ENCODE assay signal across 24 cellular contexts in the genomic region with DNA sequence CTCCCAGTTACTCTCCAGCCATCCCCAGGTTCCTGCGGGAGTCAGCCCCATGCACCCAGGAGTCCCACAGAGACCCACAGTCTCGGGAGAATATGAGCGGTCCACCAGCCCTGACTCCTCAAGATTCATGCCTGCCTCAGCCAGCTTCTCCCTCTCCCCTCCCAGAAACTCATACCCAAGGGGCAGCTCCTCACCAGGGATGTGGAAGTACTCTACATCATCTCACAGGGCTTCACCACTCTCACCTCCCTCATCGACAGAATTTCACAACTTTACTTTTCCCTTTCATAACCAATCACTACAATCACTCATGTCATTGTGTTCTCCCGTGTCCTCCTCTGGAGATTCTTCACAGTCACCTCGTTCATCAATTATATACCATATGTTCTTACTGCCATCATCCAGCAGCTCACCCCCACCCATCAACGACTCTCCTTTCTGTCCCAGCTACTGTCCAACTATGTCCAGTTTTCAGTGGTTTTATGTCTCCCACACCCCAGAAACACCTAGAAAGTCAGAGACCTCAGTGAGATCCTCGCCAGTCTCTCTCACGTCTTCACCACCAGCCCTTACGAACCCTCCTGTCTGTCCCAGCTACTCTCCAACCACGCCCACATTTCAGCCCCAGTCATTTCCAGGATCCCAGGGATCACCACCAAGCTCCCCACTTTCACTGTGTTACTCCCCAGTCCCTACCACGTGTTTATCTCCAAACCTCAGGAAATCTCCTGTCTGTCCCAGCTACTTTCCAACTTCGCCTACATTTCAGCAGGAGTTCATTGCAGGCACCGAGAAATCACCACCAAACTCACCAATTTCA.
DNase-seq lines count a peak whose midpoint lies in the region; ATAC-seq and TF ChIP-seq lines count a peak whose summit lies in the region.
"Had no signal": no experiment of that assay in that cellular context is flagged by ENCODE, and none has a peak within 500 bp of the region (broad histone marks: within the 10 kb centered on the region; RNA-seq: fewer than 3 reads in every experiment).

No MANE protein-coding gene starts in this region.

- no peak for TF ChIP-seq EP300 in esophagus muscularis mucosa (IDR thresholded peaks at IDR 0.05)

- CTCF ChIA-PET in Panc1 (lab: Charles Lee), result no interaction called here

- H3K27me3 ChIP-seq in right atrium auricular region (no peaks in the 10 kb centered on the region), Panc1 (ENCODE audit: control insufficient read depth, insufficient read depth, low read length) (no peaks in the 10 kb centered on the region), esophagus muscularis mucosa (peaks cover 0 to 58% (median 12%) of the 10 kb centered on the region in 4 donors)

- no peaks in the 10 kb centered on the region for H3K36me3 ChIP-seq in right atrium auricular region
- H3K36me3 ChIP-seq in Panc1 (ENCODE audit: control insufficient read depth, insufficient read depth, low read length), result no peaks in the 10 kb centered on the region
- no peaks in the 10 kb centered on the region for H3K36me3 ChIP-seq in esophagus muscularis mucosa
- H3K36me3 ChIP-seq: heart left ventricle, lower lobe of right lung, right lobe of liver, thoracic aorta, WERI-Rb-1 had no signal

- ATAC-seq in left ventricle myocardium superior (no peak), Panc1 (no peak), HG03457 (IDR thresholded peaks at IDR 0.05; ENCODE audit: unreplicated experiment) (no peak)
- no peak for ATAC-seq in activated CD4-positive, CD25-positive, alpha-beta regulatory T cell treated with anti-CD3 and anti-CD28 coated beads, Interleukin-2, amount 50 U/mL, for 24 hours

- H3K27ac ChIP-seq in right atrium auricular region, result no peak overlapping the region
- no peak overlapping the region for H3K27ac ChIP-seq in Panc1 (ENCODE audit: low read length)
- no peak overlapping the region for H3K27ac ChIP-seq in esophagus muscularis mucosa (replicated peaks in 1 of 4)
- H3K27ac ChIP-seq: heart left ventricle, lower lobe of right lung, right lobe of liver, thoracic aorta, WERI-Rb-1 had no signal

- DNase-seq in right atrium auricular region (ENCODE audit: low spot score), result peak; percentile 56
- DNase-seq in left ventricle myocardium superior, result no peak
- peak; percentile 61 for DNase-seq in Panc1 (ENCODE audit: low read depth, low spot score)
- peak; percentile 93 for DNase-seq in esophagus muscularis mucosa (ENCODE audit: extremely low spot score)
- peak; percentile 3 for DNase-seq in renal cortical epithelial cell (ENCODE audit: low read depth)
- no peak for DNase-seq in HUDEP-2 (lab: John Stamatoyannopoulos, UW; ENCODE audit: unreplicated experiment in 76 of 76)
- DNase-seq: activated CD4-positive, alpha-beta memory T cell treated with anti-CD3 and anti-CD28 coated beads for 36 hours; activated T-cell treated with anti-CD3 and anti-CD28 coated beads for 4 hours; anterior cingulate cortex; CD4-positive, CD25-positive, alpha-beta regulatory T cell; DMS53; effector CD8-positive, alpha-beta T cell; GOT3; heart left ventricle; lower lobe of right lung; NCI-H146; NCI-H345; occipital lobe; Right ventricle myocardium superior; WERI-Rb-1 had no signal

- WGBS in esophagus muscularis mucosa, result 58% methylated on average over 14 of the region's 14 CpGs

- in situ Hi-C loops in Panc1 (cut with HindIII; ENCODE audit: low pct_unique_long_range_greater_than_20kb, low sequenced_read_pairs), result no loop called here

- no peak overlapping the region for H3K4me3 ChIP-seq in right atrium auricular region
- H3K4me3 ChIP-seq in Panc1 (ENCODE audit: low read depth in 2 of 2, low read length in 2 of 2), result no peak overlapping the region
- H3K4me3 ChIP-seq in esophagus muscularis mucosa, result no peak overlapping the region
- H3K4me3 ChIP-seq: heart left ventricle, lower lobe of right lung, right lobe of liver, thoracic aorta had no signal

- H3K4me1 ChIP-seq in right atrium auricular region (no peaks in the 10 kb centered on the region), Panc1 (ENCODE audit: control insufficient read depth, insufficient read depth, low read length) (no peaks in the 10 kb centered on the region), esophagus muscularis mucosa (no peaks in the 10 kb centered on the region)
- H3K4me1 ChIP-seq: heart left ventricle, lower lobe of right lung, right lobe of liver had no signal

- BruUV-seq in Panc1 (replicated peaks; lab: Mats Ljungman, UMichigan), result TSS peak; percentile 1

- TF ChIP-seq POLR2A in esophagus muscularis mucosa (IDR thresholded peaks at IDR 0.05; ENCODE audit: low read depth), result no peak

- POLR2A ChIA-PET in Panc1 (lab: Charles Lee), result no interaction called here

- TF ChIP-seq CTCF in right atrium auricular region (IDR thresholded peaks at IDR 0.05) (no peak), Panc1 (IDR thresholded peaks at IDR 0.05) (no peak), esophagus muscularis mucosa (IDR thresholded peaks at IDR 0.05) (no peak)

- H3K9me3 ChIP-seq in right atrium auricular region (no peaks in the 10 kb centered on the region), Panc1 (ENCODE audit: control insufficient read depth, insufficient read depth, low read depth, low read length) (no peaks in the 10 kb centered on the region), esophagus muscularis mucosa (peaks cover 0 to 2% (median 0%) of the 10 kb centered on the region in 4 donors)
- H3K9me3 ChIP-seq: lower lobe of right lung, right lobe of liver, thoracic aorta had no signal

- intact Hi-C loops in left ventricle myocardium superior (cut with micrococcal nuclease), result no loop called here
- intact Hi-C loops in Panc1 (cut with micrococcal nuclease; ENCODE audit: unreplicated experiment), result no loop called here
- intact Hi-C loops in esophagus muscularis mucosa (cut with DNase I), result no loop called here

Comparison
In these comparisons a context has a peak if more than half of its experiments do, and no peak if none do; other contexts are left out.
1. DNase-seq: peak in right atrium auricular region (single experiment), Panc1 (single experiment), esophagus muscularis mucosa (single experiment) and renal cortical epithelial cell (single experiment); none in left ventricle myocardium superior (single experiment) and HUDEP-2 (0 of 76).